Comparison of ENCODE assay signal across 9 cellular contexts in the genomic region with DNA sequence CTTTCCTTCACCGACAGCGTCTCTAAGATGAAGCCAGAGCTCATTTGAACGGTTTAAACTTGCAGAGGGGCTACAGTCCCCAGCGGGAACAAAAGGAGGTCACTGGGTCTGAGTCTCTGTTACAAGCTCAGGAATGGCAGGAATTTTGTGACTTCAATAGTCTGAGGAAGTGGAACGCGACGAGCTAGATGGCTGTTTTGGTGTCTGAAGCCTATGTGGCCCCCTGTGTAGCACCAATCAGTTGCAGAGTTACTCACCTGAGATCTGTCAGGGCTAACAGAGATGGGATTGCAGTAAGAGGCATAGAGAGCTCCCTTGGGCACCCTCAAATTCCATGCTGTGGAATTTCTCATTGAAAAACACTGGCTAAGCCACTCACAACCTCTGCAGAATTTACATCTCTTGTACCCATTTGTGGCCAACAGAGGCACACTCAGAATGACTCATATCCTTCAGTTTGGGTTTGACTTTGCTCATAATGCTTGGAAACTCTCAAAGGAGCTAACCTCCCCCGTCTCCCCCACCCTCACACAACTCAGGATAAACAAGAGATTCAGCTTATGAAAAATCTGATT. TPM values are rescaled to one million over a fixed set of nuclear protein-coding genes. Genes with fewer than 3 reads are reported as not detected.
A peak's percentile ranks its signal among the peaks of the same experiment; 100 is the strongest.
DNase-seq lines count a peak whose midpoint lies in the region; ATAC-seq, FAIRE-seq and TF ChIP-seq lines count a peak whose summit lies in the region.
"Had no signal": no experiment of that assay in that cellular context is flagged by ENCODE, and none has a peak within 500 bp of the region (broad histone marks: within the 10 kb centered on the region; RNA-seq: fewer than 3 reads in every experiment).

No MANE protein-coding gene starts in this region.

- no peaks in the 10 kb centered on the region for H3K9me3 ChIP-seq in K562 (replicated peaks; ENCODE audit: control insufficient read depth, insufficient read depth, low read depth, low read length)

- POLR2A ChIA-PET in K562 (lab: Yijun Ruan, JAX): interaction anchor here (0.6 to 1.4 kb wide), 5 partner anchors 10 to 952 kb away, joined by 3 to 6 read pairs (median 3); no protein-coding TSS in a partner anchor

- no peak overlapping the region for H3K4me3 ChIP-seq in K562

- CTCF ChIA-PET in K562 (lab: Yijun Ruan, JAX; ENCODE audit: low intra/inter-chr PET ratio): interaction anchor here (1.1 to 3.0 kb wide), 2 partner anchors 57 to 93 kb away, joined by 3 to 9 read pairs; no protein-coding TSS in a partner anchor

- H4K20me1 ChIP-seq in K562 (replicated peaks; ENCODE audit: control insufficient read depth, insufficient read depth, low read length): no peaks in the 10 kb centered on the region

- intact Hi-C loops in K562 (cut with micrococcal nuclease): loop anchor here (10.0 kb wide), 2 partner anchors 263 to 983 kb away; partner anchors contain the start of genes ANKS1A and TAF11

- no TSS peak for BruUV-seq in K562 (replicated peaks; lab: Mats Ljungman, UMichigan)

- no peak for TF ChIP-seq RAD21 in K562 (CRISPR knock-in tag; conservative IDR thresholded peaks at IDR 0.05 in 1 of 2, IDR thresholded peaks at IDR 0.05 in 1 of 2)

- no peaks in the 10 kb centered on the region for H3K4me1 ChIP-seq in K562 (replicated peaks in 1 of 2; ENCODE audit: control insufficient read depth in 2 of 2, insufficient read depth in 2 of 2, low read length in 2 of 2)

- TF ChIP-seq CTCF in K562 (IDR thresholded peaks at IDR 0.05 in 2 of 3, conservative IDR thresholded peaks at IDR 0.05 in 1 of 3; ENCODE audit: insufficient read depth in 2 of 3, low read depth in 1 of 3, low read length in 3 of 3): no peak

- H3K27me3 ChIP-seq in K562 (ENCODE audit: control insufficient read depth in 2 of 2, insufficient read depth in 2 of 2, low read length in 2 of 2): peaks cover 19 to 29% of the 10 kb centered on the region in 2 experiments

- no peak overlapping the region for H2AFZ ChIP-seq in K562 (ENCODE audit: low read depth, low read length)

- TF ChIP-seq EP300 in K562 (IDR thresholded peaks at IDR 0.05; ENCODE audit: low read length): no peak

- no peaks in the 10 kb centered on the region for H3K9me1 ChIP-seq in K562 (ENCODE audit: control insufficient read depth, insufficient read depth, low read length)

- H3K27ac ChIP-seq in K562 (ENCODE audit: extremely low read depth, low read depth, low read length): no peak overlapping the region

- FAIRE-seq in K562 (lab: Jason Lieb, UNC): no peak

- ATAC-seq in K562 (no peak), HG03469 (IDR thresholded peaks at IDR 0.05; ENCODE audit: unreplicated experiment) (no peak), GM18907 (IDR thresholded peaks at IDR 0.05; ENCODE audit: unreplicated experiment) (no peak), GM21423 (IDR thresholded peaks at IDR 0.05; ENCODE audit: unreplicated experiment) (no peak)

- peak; percentile 75 for DNase-seq in EL
- peak; percentile 72 for DNase-seq in M059J (ENCODE audit: low read depth)
- peak in 1 of 4 experiments; percentile 12 for DNase-seq in K562 (ENCODE audit: extremely low read depth in 1 of 4, low spot score in 3 of 4)
- peak; percentile 24 for DNase-seq in non-pigmented ciliary epithelial cell (ENCODE audit: low read depth)
- no peak for DNase-seq in OCI-M2 (lab: John Stamatoyannopoulos, UW; ENCODE audit: unreplicated experiment)
- DNase-seq: NCI-H2081 treated with DMSO at 0.1 percent for 48 hours had no signal

- no peak for TF ChIP-seq POLR2A in K562 (conservative IDR thresholded peaks at IDR 0.05)

- no peak overlapping the region for H3K4me2 ChIP-seq in K562 (ENCODE audit: insufficient read depth, low read length)

- H3K79me2 ChIP-seq in K562 (ENCODE audit: control insufficient read depth, insufficient read depth, low read length): no peaks in the 10 kb centered on the region

- no peak overlapping the region for H3K9ac ChIP-seq in K562 (ENCODE audit: insufficient read depth in 1 of 2, low read depth in 2 of 2, low read length in 2 of 2)

- 2% methylated on average over 8 of the region's 8 CpGs for WGBS in K562 (ENCODE audit: insufficient coverage, low coverage, missing lambda C conversion rate)

- no peaks in the 10 kb centered on the region for H3K36me3 ChIP-seq in K562 (ENCODE audit: control insufficient read depth, insufficient read depth, low read length)

- in situ Hi-C loops in K562 (cut with MboI): loop anchor here (25.0 kb wide), 1 partner anchor 686 kb away; the partner anchor contains the start of gene PACSIN1

TF ChIP-seq in K562, 482 proteins besides CTCF, POLR2A, EP300 and RAD21:
- TF ChIP-seq, protein P1, sequence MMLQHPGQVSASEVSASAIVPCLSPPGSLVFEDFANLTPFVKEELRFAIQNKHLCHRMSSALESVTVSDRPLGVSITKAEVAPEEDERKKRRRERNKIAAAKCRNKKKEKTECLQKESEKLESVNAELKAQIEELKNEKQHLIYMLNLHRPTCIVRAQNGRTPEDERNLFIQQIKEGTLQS (IDR thresholded peaks at IDR 0.05): peak; percentile 75
- TF ChIP-seq, protein P1 (CRISPR knock-in tag; conservative IDR thresholded peaks at IDR 0.05): no peak
- peak; percentile 86 for TF ChIP-seq FOSL1 (tag; conservative IDR thresholded peaks at IDR 0.05)
- peak; percentile 6; the same call in 1 of the 2 replicates for TF ChIP-seq SPI1 (IDR thresholded peaks at IDR 0.05; ENCODE audit: borderline replicate concordance, low read depth, low read length)
- TF ChIP-seq JUN (IDR thresholded peaks at IDR 0.05; ENCODE audit: borderline replicate concordance, low read depth, low read length): 0 out of 2 replicates have a peak, but pooled peaks have one; percentile 22
- no peak for TF ChIP-seq JUN (CRISPR knock-in tag; IDR thresholded peaks at IDR 0.05; ENCODE audit: borderline replicate concordance)
- TF ChIP-seq, protein P2, sequence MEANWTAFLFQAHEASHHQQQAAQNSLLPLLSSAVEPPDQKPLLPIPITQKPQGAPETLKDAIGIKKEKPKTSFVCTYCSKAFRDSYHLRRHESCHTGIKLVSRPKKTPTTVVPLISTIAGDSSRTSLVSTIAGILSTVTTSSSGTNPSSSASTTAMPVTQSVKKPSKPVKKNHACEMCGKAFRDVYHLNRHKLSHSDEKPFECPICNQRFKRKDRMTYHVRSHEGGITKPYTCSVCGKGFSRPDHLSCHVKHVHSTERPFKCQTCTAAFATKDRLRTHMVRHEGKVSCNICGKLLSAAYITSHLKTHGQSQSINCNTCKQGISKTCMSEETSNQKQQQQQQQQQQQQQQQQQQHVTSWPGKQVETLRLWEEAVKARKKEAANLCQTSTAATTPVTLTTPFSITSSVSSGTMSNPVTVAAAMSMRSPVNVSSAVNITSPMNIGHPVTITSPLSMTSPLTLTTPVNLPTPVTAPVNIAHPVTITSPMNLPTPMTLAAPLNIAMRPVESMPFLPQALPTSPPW (CRISPR knock-in tag; IDR thresholded peaks at IDR 0.05): peak; percentile 18; the same call in 1 of the 2 replicates
- peak; percentile 70 for TF ChIP-seq JUND (IDR thresholded peaks at IDR 0.05; ENCODE audit: borderline replicate concordance, low read depth, low read length)
- TF ChIP-seq JUND (tag; IDR thresholded peaks at IDR 0.05; ENCODE audit: borderline replicate concordance, low read depth, low read length): peak; percentile 79; the same call in 2 of the 3 replicates
- TF ChIP-seq BCOR (IDR thresholded peaks at IDR 0.05): no peak
- TF ChIP-seq PYGO2 (tag; IDR thresholded peaks at IDR 0.05): no peak
TF ChIP-seq in K562: peak in this region for 6.

RNA-seq across cellular contexts. Expression of gene TCP11, which starts 7.1 kb away (rescaled TPM):
- not detected in 2 replicates for total RNA-seq in M059J (2014; rRNA removed; shearing (Covaris generic))
- not detected in 2 replicates for total RNA-seq in K562 (2011; cell fraction: chromatin; rRNA removed; ENCODE audit: low replicate concordance)
- total RNA-seq in K562 (2011; cell fraction: nucleolus; rRNA removed): not detected in 2 replicates
- not detected in 2 replicates for total RNA-seq in K562 (2011; cell fraction: nucleoplasm; rRNA removed)
- not detected in 2 replicates for total RNA-seq in K562 (2014; rRNA removed)
- not detected in 2 replicates for total RNA-seq in K562 (2014; rRNA removed; fragmentation: Illumina TruSeq; extraction: Trizol)
- not detected in 2 replicates for total RNA-seq in K562 (2015; rRNA removed; fragmentation: Illumina TruSeq; extraction: Trizol)
- total RNA-seq in K562 (2021): not detected in 2 replicates
- not detected in 2 replicates for polyA plus RNA-seq in K562 (2011; rRNA removed)
- polyA plus RNA-seq in K562 (2011; cell fraction: cytosol; rRNA removed): 0.15 TPM in 1 of 2 replicates, not detected in the other
- polyA plus RNA-seq in K562 (2011; cell fraction: nucleus; rRNA removed): not detected in 2 replicates
- not detected in 2 replicates for polyA plus RNA-seq in K562 (2012)
- polyA plus RNA-seq in K562 (2014; fragmentation: Illumina TruSeq; extraction: Trizol): not detected in 2 replicates
- polyA plus RNA-seq in K562 (2014; fragmentation: Nextera tagmentation; extraction: Ambion mirVana): not detected
- not detected in 2 replicates for polyA plus RNA-seq in K562 (2014; rRNA removed)
- polyA minus RNA-seq in K562 (2011; rRNA and poly(A)+ RNA removed): 0.18 TPM in 1 of 2 replicates, not detected in the other
- not detected in 2 replicates for polyA minus RNA-seq in K562 (2011; cell fraction: cytosol; rRNA and poly(A)+ RNA removed)
- polyA minus RNA-seq in K562 (2011; cell fraction: nucleus; rRNA and poly(A)+ RNA removed): not detected in 2 replicates
